Comparison of ENCODE assay signal across 8 cellular contexts in genomic region chr15:85692873-85693272, GRCh38.
DNase-seq lines count a peak whose midpoint lies in the region; ATAC-seq and TF ChIP-seq lines count a peak whose summit lies in the region.

No MANE protein-coding gene starts in this region.

- ATAC-seq in GM18909 (IDR thresholded peaks at IDR 0.05; ENCODE audit: poor library complexity, unreplicated experiment) (peak; percentile 61), HG02763 (IDR thresholded peaks at IDR 0.05; ENCODE audit: unreplicated experiment) (peak; percentile 50), sciatic nerve (no peak)
- ATAC-seq in naive thymus-derived CD4-positive, alpha-beta T cell: peak; percentile 67

- peak overlapping the region; percentile 88 for H3K27ac ChIP-seq in naive thymus-derived CD4-positive, alpha-beta T cell (ENCODE audit: low read depth, low read length)
- H3K27ac ChIP-seq in vagina: no peak overlapping the region

- H3K9me3 Mint-ChIP-seq in T-helper 2 cell treated with Interferon-gamma antibody and Interleukin-4, amounts not matched to agents 5 μg/mL and 100 μg/mL, for 36 hours: no peaks in the 10 kb centered on the region
- H3K9me3 Mint-ChIP-seq in naive thymus-derived CD4-positive, alpha-beta T cell: no peaks in the 10 kb centered on the region

- intact Hi-C loops in naive thymus-derived CD4-positive, alpha-beta T cell (cut with micrococcal nuclease): loop anchor here in 1 of 2 donors (5.0 kb wide), 1 partner anchor 376 kb away; no protein-coding TSS in a partner anchor
- intact Hi-C loops in vagina (cut with DNase I): no loop called here
- intact Hi-C loops in sciatic nerve (cut with DNase I): no loop called here

- H3K36me3 Mint-ChIP-seq in T-helper 2 cell treated with Interferon-gamma antibody and Interleukin-4, amounts not matched to agents 5 μg/mL and 100 μg/mL, for 36 hours (ENCODE audit: low read depth): peaks cover 50% of the 10 kb centered on the region
- H3K36me3 Mint-ChIP-seq in naive thymus-derived CD4-positive, alpha-beta T cell: peaks cover 22 to 44% (median 33%) of the 10 kb centered on the region in 5 donors

- peak overlapping the region; percentile 83 for H3K4me3 ChIP-seq in naive thymus-derived CD4-positive, alpha-beta T cell (ENCODE audit: low read length)
- no peak overlapping the region for H3K4me3 ChIP-seq in vagina

- no peaks in the 10 kb centered on the region for H3K27me3 Mint-ChIP-seq in T-helper 2 cell treated with Interferon-gamma antibody and Interleukin-4, amounts not matched to agents 5 μg/mL and 100 μg/mL, for 36 hours (ENCODE audit: low read depth)
- H3K27me3 Mint-ChIP-seq in naive thymus-derived CD4-positive, alpha-beta T cell: no peaks in the 10 kb centered on the region

- no peaks in the 10 kb centered on the region for H3K9me3 ChIP-seq in naive thymus-derived CD4-positive, alpha-beta T cell (ENCODE audit: control insufficient read depth in 2 of 3, low read length in 3 of 3)
- H3K9me3 ChIP-seq in vagina: no peaks in the 10 kb centered on the region

- peaks cover 55% of the 10 kb centered on the region for H3K4me1 Mint-ChIP-seq in T-helper 2 cell treated with Interferon-gamma antibody and Interleukin-4, amounts not matched to agents 5 μg/mL and 100 μg/mL, for 36 hours (ENCODE audit: low read depth)
- H3K4me1 Mint-ChIP-seq in naive thymus-derived CD4-positive, alpha-beta T cell: peaks cover 44 to 83% (median 71%) of the 10 kb centered on the region in 7 donors

- H3K36me3 ChIP-seq in naive thymus-derived CD4-positive, alpha-beta T cell (ENCODE audit: control insufficient read depth in 2 of 3, insufficient read depth in 3 of 3, low read length in 3 of 3): peaks cover 9 to 37% (median 31%) of the 10 kb centered on the region in 3 experiments
- peaks cover 0 to 56% of the 10 kb centered on the region in 2 donors for H3K36me3 ChIP-seq in vagina

- TF ChIP-seq POLR2A in vagina (IDR thresholded peaks at IDR 0.05): no peak

- no peaks in the 10 kb centered on the region for H3K27me3 ChIP-seq in naive thymus-derived CD4-positive, alpha-beta T cell (ENCODE audit: control insufficient read depth in 2 of 2, insufficient read depth in 2 of 2, low read length in 2 of 2)
- no peaks in the 10 kb centered on the region for H3K27me3 ChIP-seq in vagina

- peak overlapping the region; percentile 86 for H3K27ac Mint-ChIP-seq in T-helper 2 cell treated with Interferon-gamma antibody and Interleukin-4, amounts not matched to agents 5 μg/mL and 100 μg/mL, for 36 hours
- peak overlapping the region; percentile 78 to 99 (median 97) for H3K27ac Mint-ChIP-seq in naive thymus-derived CD4-positive, alpha-beta T cell

- DNase-seq in T-helper 2 cell treated with Interferon-gamma antibody and Interleukin-4, amounts not matched to agents 5 μg/mL and 100 μg/mL, for 36 hours (ENCODE audit: low spot score): no peak
- no peak for DNase-seq in naive thymus-derived CD4-positive, alpha-beta T cell
- DNase-seq in globus pallidus (ENCODE audit: low spot score) (no peak), vagina (ENCODE audit: extremely low spot score in 2 of 2) (no peak), sciatic nerve (ENCODE audit: low spot score) (no peak)
- DNase-seq in effector CD8-positive, alpha-beta T cell (lab: John Stamatoyannopoulos, UW): no peak

- H3K4me3 Mint-ChIP-seq in T-helper 2 cell treated with Interferon-gamma antibody and Interleukin-4, amounts not matched to agents 5 μg/mL and 100 μg/mL, for 36 hours: peak overlapping the region; percentile 97
- peak overlapping the region; percentile 90 to 99 (median 98) for H3K4me3 Mint-ChIP-seq in naive thymus-derived CD4-positive, alpha-beta T cell

- no peak for TF ChIP-seq CTCF in vagina (IDR thresholded peaks at IDR 0.05)

- POLR2A ChIA-PET in naive thymus-derived CD4-positive, alpha-beta T cell (lab: Charles Lee): interaction anchor here (1.1 to 5.1 kb wide), 2 partner anchors 9 to 11 kb away, joined by 3 to 50 read pairs; no protein-coding TSS in a partner anchor

- CTCF ChIA-PET in naive thymus-derived CD4-positive, alpha-beta T cell (lab: Charles Lee): interaction anchor here (0.8 kb wide), 1 partner anchor 20 kb away, joined by 4 read pairs; no protein-coding TSS in a partner anchor

- H3K4me1 ChIP-seq in naive thymus-derived CD4-positive, alpha-beta T cell (ENCODE audit: control insufficient read depth in 2 of 2, insufficient read depth in 2 of 2, low read length in 2 of 2): peaks cover 41 to 45% of the 10 kb centered on the region in 2 donors
- H3K4me1 ChIP-seq in vagina: peaks cover 38% of the 10 kb centered on the region
